12 cellular contexts compared by ENCODE assay signal in the genomic region with DNA sequence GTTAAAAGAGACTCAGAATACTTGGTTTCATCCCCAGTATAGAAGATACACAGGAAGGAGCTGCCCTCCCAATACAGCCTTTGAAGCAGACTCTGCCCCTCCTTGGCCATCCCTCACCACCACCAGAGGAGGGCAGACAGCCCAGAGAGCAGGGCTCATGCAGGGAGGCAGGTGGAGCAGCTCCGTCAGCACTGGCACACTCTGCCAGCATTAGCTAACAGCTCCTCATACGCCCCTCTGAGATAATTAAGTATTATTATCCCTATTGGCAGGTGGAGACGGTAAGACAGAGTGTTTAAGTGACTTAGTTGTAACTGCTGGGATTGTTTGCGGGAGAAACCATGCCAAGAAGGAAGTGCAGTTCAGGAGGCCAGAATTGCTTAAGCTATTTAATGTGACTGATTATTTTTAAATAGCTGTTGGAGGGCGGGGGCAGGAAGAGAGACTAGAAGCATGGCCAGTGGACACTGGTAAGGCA.
A peak's percentile ranks its signal among the peaks of the same experiment; 100 is the strongest.
DNase-seq lines count a peak whose midpoint lies in the region; ATAC-seq and TF ChIP-seq lines count a peak whose summit lies in the region.
"Had no signal": no experiment of that assay in that cellular context is flagged by ENCODE, and none has a peak within 500 bp of the region (broad histone marks: within the 10 kb centered on the region; RNA-seq: fewer than 3 reads in every experiment).

No MANE protein-coding gene starts in this region.

- no peaks in the 10 kb centered on the region for H3K4me1 Mint-ChIP-seq in activated CD4-positive, alpha-beta memory T cell treated with anti-CD3 and anti-CD28 coated beads for 36 hours (ENCODE audit: low read depth)
- H3K4me1 Mint-ChIP-seq: natural killer cell had no signal

- DNase-seq in NCI-H1417 (lab: John Stamatoyannopoulos, UW) = peak; percentile 39 to 99 (median 94)
- peak; percentile 7 for DNase-seq in NCI-H82 treated with DMSO at 0.1 percent for 48 hours (lab: John Stamatoyannopoulos, UW; ENCODE audit: unreplicated experiment)
- peak; percentile 58 for DNase-seq in iPS-NIHi7 (ENCODE audit: extremely low spot score)
- no peak for DNase-seq in activated CD4-positive, alpha-beta memory T cell treated with anti-CD3 and anti-CD28 coated beads for 36 hours
- no peak for DNase-seq in stimulated activated CD4-positive, alpha-beta T cell treated with anti-CD3 and anti-CD28 coated beads, Interleukin-4, amount 100 ng/mL, for 1 hour
- DNase-seq in activated CD4-positive, alpha-beta T cell treated with anti-CD3 and anti-CD28 coated beads for 1 hour = no peak
- DNase-seq: activated T-cell treated with anti-CD3 and anti-CD28 coated beads, Interleukin-2, amount 50 U/mL, for 1 hour; GOT3; natural killer cell; SW 1271 had no signal

- POLR2A ChIA-PET in activated CD4-positive, alpha-beta memory T cell treated with anti-CD3 and anti-CD28 coated beads for 36 hours (lab: Charles Lee) = no interaction called here

- no peaks in the 10 kb centered on the region for H3K36me3 Mint-ChIP-seq in activated CD4-positive, alpha-beta memory T cell treated with anti-CD3 and anti-CD28 coated beads for 36 hours
- H3K36me3 Mint-ChIP-seq: natural killer cell had no signal

- no peaks in the 10 kb centered on the region for H3K27me3 Mint-ChIP-seq in activated CD4-positive, alpha-beta memory T cell treated with anti-CD3 and anti-CD28 coated beads for 36 hours

- CTCF ChIA-PET in activated CD4-positive, alpha-beta memory T cell treated with anti-CD3 and anti-CD28 coated beads for 36 hours (lab: Charles Lee) = no interaction called here

- no peak for ATAC-seq in HG03135 (IDR thresholded peaks at IDR 0.05; ENCODE audit: unreplicated experiment)
- ATAC-seq: natural killer cell had no signal

- no peak overlapping the region for H3K4me3 Mint-ChIP-seq in activated CD4-positive, alpha-beta memory T cell treated with anti-CD3 and anti-CD28 coated beads for 36 hours
- H3K4me3 Mint-ChIP-seq: natural killer cell had no signal

- H3K9me3 Mint-ChIP-seq in activated CD4-positive, alpha-beta memory T cell treated with anti-CD3 and anti-CD28 coated beads for 36 hours = no peaks in the 10 kb centered on the region

- intact Hi-C loops in activated CD4-positive, alpha-beta memory T cell treated with anti-CD3 and anti-CD28 coated beads for 36 hours (cut with micrococcal nuclease) = no loop called here

- TF ChIP-seq CTCF in C4-2B (conservative IDR thresholded peaks at IDR 0.05) = peak; percentile 36

- H3K27ac Mint-ChIP-seq in activated CD4-positive, alpha-beta memory T cell treated with anti-CD3 and anti-CD28 coated beads for 36 hours = no peak overlapping the region
- H3K27ac Mint-ChIP-seq: natural killer cell had no signal

- no peak overlapping the region for H3K27ac ChIP-seq in C4-2B

Comparison
In these comparisons a context has a peak if more than half of its experiments do, and no peak if none do; other contexts are left out.
1. DNase-seq: peak in NCI-H1417 (3 of 3), NCI-H82 treated with DMSO at 0.1 percent for 48 hours (single experiment) and iPS-NIHi7 (single experiment); none in activated CD4-positive, alpha-beta memory T cell treated with anti-CD3 and anti-CD28 coated beads for 36 hours (single experiment), stimulated activated CD4-positive, alpha-beta T cell treated with anti-CD3 and anti-CD28 coated beads, Interleukin-4, amount 100 ng/mL, for 1 hour (single experiment) and activated CD4-positive, alpha-beta T cell treated with anti-CD3 and anti-CD28 coated beads for 1 hour (single experiment).